ENCODE assay signal across 9 cellular contexts in genomic region chr15:28096411-28096719, GRCh38. TPM values are rescaled to one million over a fixed set of nuclear protein-coding genes. Genes with fewer than 3 reads are reported as not detected.
A peak's percentile ranks its signal among the peaks of the same experiment; 100 is the strongest.
DNase-seq lines count a peak whose midpoint lies in the region; ATAC-seq, FAIRE-seq and TF ChIP-seq lines count a peak whose summit lies in the region.
"Had no signal": no experiment of that assay in that cellular context is flagged by ENCODE, and none has a peak within 500 bp of the region (broad histone marks: within the 10 kb centered on the region; RNA-seq: fewer than 3 reads in every experiment).

No MANE protein-coding gene starts in this region.

- H3K9me3 ChIP-seq in DOHH2 (ENCODE audit: control insufficient read depth, insufficient read depth, low read length), result peaks cover 1% of the 10 kb centered on the region
- peaks cover 1 to 2% of the 10 kb centered on the region in 2 donors for H3K9me3 ChIP-seq in neuronal stem cell (replicated peaks in 1 of 2; ENCODE audit: control insufficient read depth in 2 of 2, insufficient read depth in 1 of 2, low read depth in 1 of 2, low read length in 2 of 2)

- no peaks in the 10 kb centered on the region for H3K9me2 ChIP-seq in DOHH2 (replicated peaks; ENCODE audit: control insufficient read depth, low read length)

- H3K79me2 ChIP-seq in DOHH2 (ENCODE audit: control insufficient read depth, low read length), result no peaks in the 10 kb centered on the region

- intact Hi-C loops in dendritic cell treated with granulocyte-macrophage colony-stimulating factor and Interleukin-4, amounts not matched to agents 40 ng/mL and 50 ng/mL, for 4 days (cut with micrococcal nuclease), result no loop called here

- no peaks in the 10 kb centered on the region for H3F3A ChIP-seq in DOHH2 (ENCODE audit: control insufficient read depth, insufficient read depth)

- peak overlapping the region; percentile 78 for H3K4me3 Mint-ChIP-seq in dendritic cell treated with granulocyte-macrophage colony-stimulating factor and Interleukin-4, amounts not matched to agents 40 ng/mL and 50 ng/mL, for 4 days

- H3K36me3 Mint-ChIP-seq in dendritic cell treated with granulocyte-macrophage colony-stimulating factor and Interleukin-4, amounts not matched to agents 40 ng/mL and 50 ng/mL, for 4 days (ENCODE audit: low read depth), result no peaks in the 10 kb centered on the region

- H3K14ac ChIP-seq in neuronal stem cell (ENCODE audit: low read length), result no peak overlapping the region

- WGBS in neuronal stem cell (ENCODE audit: extremely low coverage in 2 of 2, insufficient read length in 2 of 2, insufficient replicate concordance in 1 of 2), 2 donors, result no CpG with 5 or more reads among the region's 15 CpGs

- H3K9ac ChIP-seq in neuronal stem cell (ENCODE audit: low read depth, low read length, poor library complexity), result no peak overlapping the region

- H3K4me3 ChIP-seq in DOHH2 (ENCODE audit: low read length) (peak overlapping the region; percentile 79), neuronal stem cell (ENCODE audit: low read length in 2 of 2) (peak overlapping the region; percentile 31 to 71)

- FAIRE-seq in GM12892 (lab: Jason Lieb, UNC), result no peak
- FAIRE-seq: colon had no signal

- H3K27ac ChIP-seq in DOHH2 (ENCODE audit: low read depth, low read length), result no peak overlapping the region
- no peak overlapping the region for H3K27ac ChIP-seq in neuronal stem cell (replicated peaks; ENCODE audit: low read length)

- H4K8ac ChIP-seq in neuronal stem cell (ENCODE audit: low read depth, low read length), result no peak overlapping the region

- no peak for TF ChIP-seq POLR2A in GM12892 (IDR thresholded peaks at IDR 0.05; ENCODE audit: low read depth, low read length)

- no peak overlapping the region for H2BK15ac ChIP-seq in neuronal stem cell (ENCODE audit: low read length)

- H3K4ac ChIP-seq in neuronal stem cell (ENCODE audit: low read length), result no peak overlapping the region

- H3K4me2 ChIP-seq in DOHH2 (ENCODE audit: low read length) (peak overlapping the region; percentile 100), neuronal stem cell (ENCODE audit: insufficient read depth, low read length, poor library complexity, severe bottlenecking) (peak overlapping the region; percentile 89)

- H2AFZ ChIP-seq in neuronal stem cell (ENCODE audit: low read length), result peak overlapping the region; percentile 86

- ATAC-seq in HG03066 (IDR thresholded peaks at IDR 0.05; ENCODE audit: low read depth, unreplicated experiment), result peak; percentile 20
- no peak for ATAC-seq in HG02970 (IDR thresholded peaks at IDR 0.05; ENCODE audit: low FRiP score, unreplicated experiment)

- H2AK5ac ChIP-seq in neuronal stem cell (ENCODE audit: low read depth, low read length), result no peak overlapping the region

- no peak overlapping the region for H3K18ac ChIP-seq in neuronal stem cell (ENCODE audit: low read length)

- H3K27me3 Mint-ChIP-seq in dendritic cell treated with granulocyte-macrophage colony-stimulating factor and Interleukin-4, amounts not matched to agents 40 ng/mL and 50 ng/mL, for 4 days, result peaks cover 91% of the 10 kb centered on the region

- peaks cover 18% of the 10 kb centered on the region for H3K4me1 ChIP-seq in DOHH2 (ENCODE audit: control insufficient read depth, low read length)
- H3K4me1 ChIP-seq in neuronal stem cell (ENCODE audit: control insufficient read depth in 2 of 2, insufficient read depth in 1 of 2, low read depth in 1 of 2, low read length in 2 of 2), result peaks cover 18 to 21% of the 10 kb centered on the region in 2 donors

- peak overlapping the region; percentile 0 for H3K23ac ChIP-seq in neuronal stem cell (ENCODE audit: low read depth, low read length, poor library complexity)

- no peak overlapping the region for H2BK12ac ChIP-seq in neuronal stem cell (ENCODE audit: low read length)

- no peaks in the 10 kb centered on the region for H3K9me3 Mint-ChIP-seq in dendritic cell treated with granulocyte-macrophage colony-stimulating factor and Interleukin-4, amounts not matched to agents 40 ng/mL and 50 ng/mL, for 4 days

- H3K27me3 ChIP-seq in DOHH2 (ENCODE audit: control insufficient read depth, low read length), result peaks cover 56% of the 10 kb centered on the region
- peaks cover 20 to 87% (median 74%) of the 10 kb centered on the region in 3 experiments for H3K27me3 ChIP-seq in neuronal stem cell (ENCODE audit: control insufficient read depth in 3 of 3, insufficient read depth in 3 of 3, low read depth in 1 of 3, low read length in 3 of 3)

- no peak overlapping the region for H4K91ac ChIP-seq in neuronal stem cell (ENCODE audit: low read depth, low read length, poor library complexity)

- H3K36me3 ChIP-seq in DOHH2 (ENCODE audit: control insufficient read depth, low read length) (no peaks in the 10 kb centered on the region), neuronal stem cell (replicated peaks in 1 of 2; ENCODE audit: control insufficient read depth in 2 of 2, insufficient read depth in 2 of 2, low read length in 2 of 2) (no peaks in the 10 kb centered on the region)

- no peak overlapping the region for H3K27ac Mint-ChIP-seq in dendritic cell treated with granulocyte-macrophage colony-stimulating factor and Interleukin-4, amounts not matched to agents 40 ng/mL and 50 ng/mL, for 4 days

- no peaks in the 10 kb centered on the region for H3K79me1 ChIP-seq in neuronal stem cell (ENCODE audit: low read depth, low read length)

- H4K20me1 ChIP-seq in DOHH2 (ENCODE audit: control insufficient read depth, insufficient read depth, low read depth, low read length), result no peaks in the 10 kb centered on the region

- TF ChIP-seq CTCF in DOHH2 (IDR thresholded peaks at IDR 0.05; ENCODE audit: low read depth, low read length, poor library complexity, severe bottlenecking), result no peak

- peaks cover 23% of the 10 kb centered on the region for H3K4me1 Mint-ChIP-seq in dendritic cell treated with granulocyte-macrophage colony-stimulating factor and Interleukin-4, amounts not matched to agents 40 ng/mL and 50 ng/mL, for 4 days (ENCODE audit: low read depth)

- H2BK120ac ChIP-seq in neuronal stem cell (ENCODE audit: low read depth, low read length), result no peak overlapping the region

- DNase-seq in neuronal stem cell (ENCODE audit: low spot score) (no peak), GM12892 (ENCODE audit: insufficient read length) (no peak), OCI-M1 (lab: John Stamatoyannopoulos, UW) (no peak), NCI-H510A treated with DMSO at 0.1 percent for 48 hours (lab: John Stamatoyannopoulos, UW) (no peak)

- H2BK5ac ChIP-seq in neuronal stem cell (ENCODE audit: low read length), result no peak overlapping the region

RNA-seq across cellular contexts. Expression of gene OCA2, which starts 2.8 kb away (rescaled TPM):
- polyA plus RNA-seq in neuronal stem cell (2013, experiment 1 of 2), result 0.81 TPM
- 0.75 TPM for polyA plus RNA-seq in neuronal stem cell (2013, experiment 2 of 2)
- polyA plus RNA-seq in GM12892 (2012; ENCODE audit: missing spikeins), result not detected
